ENCODE assay signal across 8 cellular contexts in genomic region chr14:61562321-61563161, GRCh38.
A peak's percentile ranks its signal among the peaks of the same experiment; 100 is the strongest.
DNase-seq lines count a peak whose midpoint lies in the region; ATAC-seq, FAIRE-seq and TF ChIP-seq lines count a peak whose summit lies in the region.

No MANE protein-coding gene starts in this region.

- no peaks in the 10 kb centered on the region for H4K20me1 ChIP-seq in HCT116 (ENCODE audit: insufficient read depth)

- peak; percentile 96 for DNase-seq in HCT116 (ENCODE audit: low read depth, low spot score)
- peak; percentile 97 for DNase-seq in RCC 7860 (ENCODE audit: low spot score)
- peak; percentile 99 for DNase-seq in choroid plexus epithelial cell (ENCODE audit: low read depth)
- no peak for DNase-seq in neuronal stem cell (ENCODE audit: low spot score)
- no peak for DNase-seq in BE2C
- DNase-seq in NCI-H1105 treated with DMSO at 0.1 percent for 48 hours (lab: John Stamatoyannopoulos, UW), result no peak

- FAIRE-seq in RCC 7860 (lab: Jason Lieb, UNC), result peak; percentile 90

- no peak overlapping the region for H4K8ac ChIP-seq in neuronal stem cell (ENCODE audit: low read depth, low read length)

- no peak overlapping the region for H2BK12ac ChIP-seq in neuronal stem cell (ENCODE audit: low read length)

- no peak overlapping the region for H2BK5ac ChIP-seq in neuronal stem cell (ENCODE audit: low read length)

- H3K36me3 ChIP-seq in HCT116 (ENCODE audit: control insufficient read depth in 1 of 2, insufficient read depth in 2 of 2, low read length in 2 of 2) (no peaks in the 10 kb centered on the region), neuronal stem cell (replicated peaks in 1 of 2; ENCODE audit: control insufficient read depth in 2 of 2, insufficient read depth in 2 of 2, low read length in 2 of 2) (no peaks in the 10 kb centered on the region), BE2C (no peaks in the 10 kb centered on the region)

- peak overlapping the region; percentile 76 for H3K4me2 ChIP-seq in HCT116 (ENCODE audit: low read length)
- no peak overlapping the region for H3K4me2 ChIP-seq in neuronal stem cell (ENCODE audit: insufficient read depth, low read length, poor library complexity, severe bottlenecking)

- H3K79me2 ChIP-seq in HCT116 (ENCODE audit: insufficient read depth, low read length), result no peaks in the 10 kb centered on the region

- H3K4me3 ChIP-seq in HCT116 (replicated peaks in 1 of 2; ENCODE audit: low read depth in 1 of 2, low read length in 2 of 2), result peak overlapping the region; percentile 2 to 40; a peak in 3 of 4 replicates
- H3K4me3 ChIP-seq in choroid plexus epithelial cell (ENCODE audit: low read depth, low read length), result no peak overlapping the region
- H3K4me3 ChIP-seq in neuronal stem cell (ENCODE audit: low read length in 2 of 2), result no peak overlapping the region
- H3K4me3 ChIP-seq in BE2C (ENCODE audit: low read depth, low read length), result no peak overlapping the region

- RAD21 ChIA-PET in HCT116 (lab: Charles Lee; ENCODE audit: low non-redundant PET in 1 of 2, low total read pairs in 2 of 2, uncharacterized antibody in 2 of 2, unreplicated experiment in 2 of 2), result interaction anchor here (0.6 to 1.5 kb wide), 4 partner anchors 25 to 199 kb away, joined by 3 to 5 read pairs (median 4); partner anchors contain the start of gene SNAPC1 (in 1 of the 2)

- no TSS peak for BruUV-seq in HCT116 (replicated peaks; lab: Mats Ljungman, UMichigan)

- H3K14ac ChIP-seq in neuronal stem cell (ENCODE audit: low read length), result no peak overlapping the region

- H3K27me3 ChIP-seq in HCT116 (ENCODE audit: insufficient read depth, low read length) (no peaks in the 10 kb centered on the region), neuronal stem cell (ENCODE audit: control insufficient read depth in 3 of 3, insufficient read depth in 3 of 3, low read depth in 1 of 3, low read length in 3 of 3) (no peaks in the 10 kb centered on the region), BE2C (no peaks in the 10 kb centered on the region)

- no peak for TF ChIP-seq RAD21 in HCT116 (IDR thresholded peaks at IDR 0.05; ENCODE audit: low read depth)

- peaks cover 92 to 94% of the 10 kb centered on the region in 2 experiments for H3K4me1 ChIP-seq in HCT116 (ENCODE audit: control insufficient read depth in 1 of 2, insufficient read depth in 2 of 2, low read length in 2 of 2)
- H3K4me1 ChIP-seq in neuronal stem cell (ENCODE audit: control insufficient read depth in 2 of 2, insufficient read depth in 1 of 2, low read depth in 1 of 2, low read length in 2 of 2), result peaks cover 8 to 13% of the 10 kb centered on the region in 2 donors
- H3K4me1 ChIP-seq in BE2C, result peaks cover 41% of the 10 kb centered on the region

- no peak overlapping the region for H4K91ac ChIP-seq in neuronal stem cell (ENCODE audit: low read depth, low read length, poor library complexity)

- H3K79me1 ChIP-seq in neuronal stem cell (ENCODE audit: low read depth, low read length), result no peaks in the 10 kb centered on the region

- H2AFZ ChIP-seq in HCT116 (ENCODE audit: low read depth, low read length, poor library complexity, severe bottlenecking) (no peak overlapping the region), neuronal stem cell (ENCODE audit: low read length) (peak overlapping the region; percentile 75)

- H3K9ac ChIP-seq in HCT116 (ENCODE audit: low read length), result peak overlapping the region; percentile 63
- H3K9ac ChIP-seq in neuronal stem cell (ENCODE audit: low read depth, low read length, poor library complexity), result no peak overlapping the region

- H2BK15ac ChIP-seq in neuronal stem cell (ENCODE audit: low read length), result no peak overlapping the region

- H2BK120ac ChIP-seq in neuronal stem cell (ENCODE audit: low read depth, low read length), result no peak overlapping the region

- H3K23ac ChIP-seq in neuronal stem cell (ENCODE audit: low read depth, low read length, poor library complexity), result no peak overlapping the region

- H3K9me2 ChIP-seq in HCT116 (ENCODE audit: insufficient read depth), result no peaks in the 10 kb centered on the region

- H3K27ac ChIP-seq in HCT116 (ENCODE audit: low read depth, low read length), result peak overlapping the region; percentile 97
- no peak overlapping the region for H3K27ac ChIP-seq in neuronal stem cell (replicated peaks; ENCODE audit: low read length)

- intact Hi-C loops in HCT116 (cut with micrococcal nuclease), result loop anchor here (1.0 to 5.0 kb wide), 3 partner anchors 37 to 132 kb away; partner anchors contain the start of gene HIF1A

- H3K9me3 ChIP-seq in HCT116 (ENCODE audit: control insufficient read depth in 1 of 2, insufficient read depth in 1 of 2, low read depth in 1 of 2, low read length in 2 of 2) (no peaks in the 10 kb centered on the region), neuronal stem cell (replicated peaks in 1 of 2; ENCODE audit: control insufficient read depth in 2 of 2, insufficient read depth in 1 of 2, low read depth in 1 of 2, low read length in 2 of 2) (no peaks in the 10 kb centered on the region), BE2C (no peaks in the 10 kb centered on the region)

- WGBS in neuronal stem cell (ENCODE audit: extremely low coverage in 2 of 2, insufficient read length in 2 of 2, insufficient replicate concordance in 1 of 2), 2 donors, result no CpG with 5 or more reads among the region's 7 CpGs

- TF ChIP-seq POLR2A in HCT116 (IDR thresholded peaks at IDR 0.05; ENCODE audit: borderline replicate concordance, extremely low read depth, insufficient read depth, insufficient read length), result peak; percentile 60

- TF ChIP-seq CTCF in HCT116 (IDR thresholded peaks at IDR 0.05 in 2 of 3, conservative IDR thresholded peaks at IDR 0.05 in 1 of 3; ENCODE audit: borderline replicate concordance in 1 of 3, insufficient read depth in 1 of 3, low read depth in 2 of 3, low read length in 2 of 3) (no peak), choroid plexus epithelial cell (conservative IDR thresholded peaks at IDR 0.05; ENCODE audit: low read depth, low read length) (no peak), BE2C (IDR thresholded peaks at IDR 0.05; ENCODE audit: low read depth, low read length) (no peak)

- H2AK5ac ChIP-seq in neuronal stem cell (ENCODE audit: low read depth, low read length), result peak overlapping the region; percentile 60

- peak; percentile 73 for ATAC-seq in HCT116
- no peak for ATAC-seq in GM18511 (IDR thresholded peaks at IDR 0.05; ENCODE audit: unreplicated experiment)
- ATAC-seq in GM21423 (IDR thresholded peaks at IDR 0.05; ENCODE audit: unreplicated experiment), result no peak

- POLR2A ChIA-PET in HCT116 (lab: Charles Lee), result interaction anchor here (0.7 to 5.2 kb wide), 22 partner anchors 9 to 812 kb away, joined by 3 to 41 read pairs (median 5); partner anchors contain the start of gene HIF1A

- no peak overlapping the region for H3K4ac ChIP-seq in neuronal stem cell (ENCODE audit: low read length)

- peak overlapping the region; percentile 63 for H3K18ac ChIP-seq in neuronal stem cell (ENCODE audit: low read length)

- CTCF ChIA-PET in HCT116 (lab: Charles Lee), result interaction anchor here (0.7 to 1.3 kb wide), 4 partner anchors 85 to 275 kb away, joined by 3 to 4 read pairs (median 4); no protein-coding TSS in a partner anchor

TF ChIP-seq in HCT116, 20 proteins besides CTCF, POLR2A, EP300 and RAD21:
- TF ChIP-seq ZBTB33 (IDR thresholded peaks at IDR 0.05; ENCODE audit: extremely low read depth, insufficient replicate concordance, low read length), result peak; percentile 64
- TF ChIP-seq MAX (IDR thresholded peaks at IDR 0.05), result no peak
- no peak for TF ChIP-seq FOSL1 (IDR thresholded peaks at IDR 0.05; ENCODE audit: low read depth)
- peak; percentile 60 for TF ChIP-seq POLR2AphosphoS5 (IDR thresholded peaks at IDR 0.05; ENCODE audit: low read depth, low read length)
- no peak for TF ChIP-seq SRF (IDR thresholded peaks at IDR 0.05; ENCODE audit: low read depth)
- TF ChIP-seq TCF7L2 (IDR thresholded peaks at IDR 0.05; ENCODE audit: borderline replicate concordance, extremely low read depth, insufficient read depth, insufficient read length), result peak; percentile 86
- TF ChIP-seq CBX3 (IDR thresholded peaks at IDR 0.05; ENCODE audit: low read depth), result no peak
- peak; percentile 17 for TF ChIP-seq YY1 (IDR thresholded peaks at IDR 0.05; ENCODE audit: extremely low read depth, insufficient replicate concordance, low read depth, low read length)
- TF ChIP-seq SP1 (IDR thresholded peaks at IDR 0.05; ENCODE audit: low read depth), result no peak
- no peak for TF ChIP-seq EGR1 (IDR thresholded peaks at IDR 0.05; ENCODE audit: low read depth)
- no peak for TF ChIP-seq SIN3A (IDR thresholded peaks at IDR 0.05; ENCODE audit: low read depth)
- TF ChIP-seq, protein P1, sequence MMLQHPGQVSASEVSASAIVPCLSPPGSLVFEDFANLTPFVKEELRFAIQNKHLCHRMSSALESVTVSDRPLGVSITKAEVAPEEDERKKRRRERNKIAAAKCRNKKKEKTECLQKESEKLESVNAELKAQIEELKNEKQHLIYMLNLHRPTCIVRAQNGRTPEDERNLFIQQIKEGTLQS (IDR thresholded peaks at IDR 0.05), result no peak
- TF ChIP-seq CEBPB (IDR thresholded peaks at IDR 0.05; ENCODE audit: low read depth), result no peak
TF ChIP-seq in HCT116: peak in this region for 4.

Comparison
In these comparisons a context has a peak if more than half of its experiments do, and no peak if none do; other contexts are left out.
1. DNase-seq: peak in HCT116 (single experiment), RCC 7860 (single experiment) and choroid plexus epithelial cell (single experiment); none in neuronal stem cell (single experiment), BE2C (single experiment) and NCI-H1105 treated with DMSO at 0.1 percent for 48 hours (single experiment).
2. H3K4me3 ChIP-seq: peak in HCT116 (2 of 2); none in choroid plexus epithelial cell (single experiment), neuronal stem cell (0 of 2) and BE2C (single experiment).